ENCODE assay signal across 10 cellular contexts in genomic region chr6:26309731-26310142, GRCh38. TPM values are rescaled to one million over a fixed set of nuclear protein-coding genes. Genes with fewer than 3 reads are reported as not detected.
DNase-seq lines count a peak whose midpoint lies in the region; ATAC-seq and TF ChIP-seq lines count a peak whose summit lies in the region.
"Had no signal": no experiment of that assay in that cellular context is flagged by ENCODE, and none has a peak within 500 bp of the region (broad histone marks: within the 10 kb centered on the region; RNA-seq: fewer than 3 reads in every experiment).

No MANE protein-coding gene starts in this region.

- in situ Hi-C loops in HAP-1 (cut with MboI; ENCODE audit: low sequenced_read_pairs): no loop called here

- H3K4me1 ChIP-seq in SJSA1 (replicated peaks) (peaks cover 21% of the 10 kb centered on the region), foreskin keratinocyte (peaks cover 21% of the 10 kb centered on the region), HAP-1 (peaks cover 6% of the 10 kb centered on the region; the same call in 1 of the 2 replicates)

- H3K36me3 ChIP-seq in SJSA1 (no peaks in the 10 kb centered on the region), HAP-1 (replicated peaks) (no peaks in the 10 kb centered on the region)
- H3K36me3 ChIP-seq: thoracic aorta had no signal

- ATAC-seq in GM18499 (IDR thresholded peaks at IDR 0.05; ENCODE audit: insufficient read depth, unreplicated experiment) (peak; percentile 29), foreskin keratinocyte (peak; percentile 45)

- DNase-seq in HCEC 1CT (peak; percentile 96), SJSA1 (ENCODE audit: low read depth in 1 of 2, low spot score in 2 of 2) (peak in 1 of 2 experiments; percentile 56), foreskin keratinocyte (peak; percentile 75 to 92), 8988T (no peak), SHP77 treated with DMSO at 0.1 percent for 48 hours (lab: John Stamatoyannopoulos, UW) (no peak), HAP-1 (ENCODE audit: low spot score in 2 of 2) (no peak), NCI-H2171 treated with DMSO at 0.1 percent for 48 hours (lab: John Stamatoyannopoulos, UW) (no peak)
- DNase-seq: Karpas-422 had no signal

- no peak overlapping the region for H3K4me3 ChIP-seq in SJSA1
- H3K4me3 ChIP-seq in HAP-1: no peak overlapping the region
- H3K4me3 ChIP-seq: thoracic aorta had no signal

- no peaks in the 10 kb centered on the region for H3K9me3 ChIP-seq in SJSA1 (replicated peaks)
- H3K9me3 ChIP-seq in HAP-1: no peaks in the 10 kb centered on the region
- H3K9me3 ChIP-seq: thoracic aorta had no signal

- TF ChIP-seq CTCF in foreskin keratinocyte (conservative IDR thresholded peaks at IDR 0.05): no peak

- H3K27me3 ChIP-seq in SJSA1 (replicated peaks) (no peaks in the 10 kb centered on the region), foreskin keratinocyte (no peaks in the 10 kb centered on the region), HAP-1 (ENCODE audit: low read depth) (no peaks in the 10 kb centered on the region)

- H3K27ac ChIP-seq in SJSA1 (0 out of 2 replicates have a peak overlapping the region, but pooled peaks have one; percentile 16), foreskin keratinocyte (no peak overlapping the region)
- H3K27ac ChIP-seq: thoracic aorta had no signal

RNA-seq across cellular contexts. Expression of gene BTN3A2, which starts 55.3 kb away (rescaled TPM):
- 46.4 and 57.7 TPM in 2 replicates for total RNA-seq in SJSA1 (2014; rRNA removed; shearing (Covaris generic))
- 12.4 and 13.4 TPM in 2 replicates for total RNA-seq in foreskin keratinocyte
- polyA plus RNA-seq in foreskin keratinocyte: 9.2 and 9.4 TPM in 2 replicates

Comparison
In these comparisons a context has a peak if more than half of its experiments do, and no peak if none do; other contexts are left out.
1. DNase-seq: peak in HCEC 1CT (single experiment) and foreskin keratinocyte (2 of 2); none in 8988T (single experiment), SHP77 treated with DMSO at 0.1 percent for 48 hours (single experiment), HAP-1 (0 of 2) and NCI-H2171 treated with DMSO at 0.1 percent for 48 hours (single experiment).